8 cellular contexts compared by ENCODE assay signal in genomic region chr7:73399185-73400050, GRCh38. TPM values are rescaled to one million over a fixed set of nuclear protein-coding genes. Genes with fewer than 3 reads are reported as not detected.
DNase-seq lines count a peak whose midpoint lies in the region; ATAC-seq, FAIRE-seq and TF ChIP-seq lines count a peak whose summit lies in the region.
"Not testable (repeated sequence)": the region's sequence is repeated elsewhere in the genome, so short reads cannot be mapped to it uniquely, and the experiment has no call there.

No MANE protein-coding gene starts in this region.

- H3K9me3 ChIP-seq in Peyer's patch; cardiac muscle cell (ENCODE audit: low read depth); aorta (ENCODE audit: control insufficient read depth, low read length): not testable (repeated sequence)

- H3K36me3 Mint-ChIP-seq in natural killer cell treated with Interleukin-12 subunit alpha and Interleukin-12 subunit beta and Interleukin-15 and Interleukin-18, amount 100 ng/mL, for 72 hours, result not testable (repeated sequence)

- H3K4me3 Mint-ChIP-seq in natural killer cell treated with Interleukin-12 subunit alpha and Interleukin-12 subunit beta and Interleukin-15 and Interleukin-18, amount 100 ng/mL, for 72 hours, result not testable (repeated sequence)

- H3K4me1 Mint-ChIP-seq in natural killer cell treated with Interleukin-12 subunit alpha and Interleukin-12 subunit beta and Interleukin-15 and Interleukin-18, amount 100 ng/mL, for 72 hours (ENCODE audit: low read depth in 2 of 2), result not testable (repeated sequence)

- not testable (repeated sequence) for H3K27me3 ChIP-seq in Peyer's patch; bronchial epithelial cell (ENCODE audit: control insufficient read depth, insufficient read depth, low read length); cardiac muscle cell; aorta (ENCODE audit: control insufficient read depth in 1 of 2, insufficient read depth in 2 of 2, low read length in 1 of 2)

- H3K36me3 ChIP-seq in Peyer's patch; bronchial epithelial cell (ENCODE audit: control insufficient read depth, insufficient read depth, low read length); cardiac muscle cell; aorta (ENCODE audit: control insufficient read depth in 1 of 2, insufficient read depth in 2 of 2, low read length in 1 of 2): not testable (repeated sequence)

- peak; percentile 73 for DNase-seq in GM13977 (ENCODE audit: low spot score)
- DNase-seq in Peyer's patch, result peak in 2 of 3 donors; percentile 60 to 84
- peak; percentile 52 for DNase-seq in activated T-cell treated with anti-CD3 and anti-CD28 coated beads for 4 hours
- peak; percentile 44 for DNase-seq in bronchial epithelial cell (ENCODE audit: low read depth)
- peak; percentile 72 to 79 for DNase-seq in cardiac muscle cell (ENCODE audit: low read depth in 1 of 2, low spot score in 1 of 2)
- peak; percentile 89 for DNase-seq in natural killer cell treated with Interleukin-12 subunit alpha and Interleukin-12 subunit beta and Interleukin-15 and Interleukin-18, amount 100 ng/mL, for 72 hours (ENCODE audit: low spot score)
- DNase-seq in stimulated activated CD4-positive, alpha-beta T cell treated with anti-CD3 and anti-CD28 coated beads, Interleukin-4, amount 100 ng/mL, for 4 hours, result peak; percentile 69 to 73
- DNase-seq in aorta, result peak; percentile 82 to 93

- not testable (repeated sequence) for FAIRE-seq in bronchial epithelial cell (lab: Jason Lieb, UNC)

- H3K27me3 Mint-ChIP-seq in natural killer cell treated with Interleukin-12 subunit alpha and Interleukin-12 subunit beta and Interleukin-15 and Interleukin-18, amount 100 ng/mL, for 72 hours, result not testable (repeated sequence)

- intact Hi-C loops in aorta (cut with DNase I), result not testable (repeated sequence)

- in situ Hi-C loops in GM13977 (cut with MboI; ENCODE audit: low pct_unique_long_range_greater_than_20kb, low sequenced_read_pairs, unreplicated experiment), result not testable (repeated sequence)

- not testable (repeated sequence) for TF ChIP-seq POLR2A in Peyer's patch (IDR thresholded peaks at IDR 0.05)

- not testable (repeated sequence) for H3K4me1 ChIP-seq in Peyer's patch; cardiac muscle cell (ENCODE audit: low read depth); aorta (ENCODE audit: control insufficient read depth in 1 of 2, insufficient read depth in 2 of 2, low read length in 2 of 2)

- H3K9me3 Mint-ChIP-seq in natural killer cell treated with Interleukin-12 subunit alpha and Interleukin-12 subunit beta and Interleukin-15 and Interleukin-18, amount 100 ng/mL, for 72 hours, result not testable (repeated sequence)

- H3K27ac Mint-ChIP-seq in natural killer cell treated with Interleukin-12 subunit alpha and Interleukin-12 subunit beta and Interleukin-15 and Interleukin-18, amount 100 ng/mL, for 72 hours, result peak overlapping the region in 1 of 2 donors; percentile 31

- H3K27ac ChIP-seq in Peyer's patch; cardiac muscle cell; aorta (ENCODE audit: low read depth in 1 of 2, low read length in 2 of 2): not testable (repeated sequence)

- peak; percentile 76 to 89 for ATAC-seq in natural killer cell treated with Interleukin-12 subunit alpha and Interleukin-12 subunit beta and Interleukin-15 and Interleukin-18, amount 100 ng/mL, for 72 hours
- peak; percentile 74 for ATAC-seq in aorta (ENCODE audit: low FRiP score)

- peak overlapping the region in 2 of 4 donors; percentile 21 to 36 for H3K4me3 ChIP-seq in Peyer's patch
- H3K4me3 ChIP-seq in bronchial epithelial cell (ENCODE audit: low read depth, low read length); cardiac muscle cell; aorta (ENCODE audit: low read length in 2 of 2): not testable (repeated sequence)

- not testable (repeated sequence) for TF ChIP-seq CTCF in GM13977 (IDR thresholded peaks at IDR 0.05; ENCODE audit: extremely low read depth, insufficient read depth, missing control alignments); Peyer's patch (IDR thresholded peaks at IDR 0.05); bronchial epithelial cell (IDR thresholded peaks at IDR 0.05; ENCODE audit: insufficient read depth, low read length, severe bottlenecking); cardiac muscle cell (IDR thresholded peaks at IDR 0.05; ENCODE audit: low read depth, low read length)

- WGBS in aorta, 2 donors, result 29 to 50% methylated on average over 19 of the region's 19 CpGs

RNA-seq across cellular contexts. Expression of gene FZD9, which starts 34.2 kb away (rescaled TPM):
- total RNA-seq in Peyer's patch (1 to 10 TPM in 2 of 4 donors, under 1 TPM in 1, not detected in 1; 0.88 to 3.8 (median 1.2) TPM), bronchial epithelial cell (0.51 and 1.1 TPM in 2 replicates), cardiac muscle cell (4.4 and 5.6 TPM in 2 replicates), aorta (under 1 TPM in 1 of 2 donors, not detected in 1; 0.21 TPM)
- polyA plus RNA-seq in cardiac muscle cell (2.5 and 3.8 TPM in 2 replicates), aorta (under 1 TPM in 1 of 2 donors, not detected in 1; 0.20 TPM)
- total RNA-seq in natural killer cell treated with Interleukin-12 subunit alpha and Interleukin-12 subunit beta and Interleukin-15 and Interleukin-18, amount 100 ng/mL, for 72 hours, result under 1 TPM; 0.42 to 0.43 TPM
